8 cellular contexts compared by ENCODE assay signal in the genomic region with DNA sequence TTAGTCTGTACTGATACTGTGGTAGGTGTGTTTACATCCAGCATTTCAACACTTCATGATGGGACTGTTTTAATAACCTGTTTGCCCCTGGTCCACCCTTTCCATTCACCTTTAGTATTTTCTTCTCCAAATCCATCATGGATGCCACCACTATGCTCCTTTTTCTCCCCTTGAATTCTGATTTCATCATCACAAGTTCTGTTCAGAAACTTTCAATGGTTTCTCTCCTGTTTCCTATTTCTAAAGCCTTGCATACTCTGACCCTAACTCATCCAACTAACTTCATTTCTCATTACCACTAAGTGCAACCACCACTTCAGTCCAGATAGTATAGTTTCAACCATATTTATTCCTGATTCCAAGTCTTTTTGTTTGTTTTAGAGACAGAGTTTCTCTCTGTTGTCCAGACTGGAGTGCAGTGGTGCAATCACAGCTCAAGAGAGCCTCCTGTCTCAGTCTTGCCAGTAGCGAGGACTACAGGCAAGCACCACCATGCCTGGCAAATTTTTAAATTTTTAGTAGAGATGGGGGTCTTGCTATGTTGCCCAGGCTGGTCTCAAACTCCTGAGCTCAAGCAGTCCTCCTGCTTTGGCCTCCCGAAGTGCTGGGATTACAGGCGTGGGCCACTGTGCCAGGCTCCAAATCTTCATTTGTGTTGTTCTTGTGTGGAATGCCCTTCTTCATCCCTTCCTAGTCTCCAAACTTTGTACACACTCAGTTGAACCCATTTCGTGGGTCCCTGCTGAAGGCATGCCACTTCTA. TPM values are rescaled to one million over a fixed set of nuclear protein-coding genes. Genes with fewer than 3 reads are reported as not detected.
DNase-seq lines count a peak whose midpoint lies in the region; ATAC-seq and TF ChIP-seq lines count a peak whose summit lies in the region.

No MANE protein-coding gene starts in this region.

- H3K36me3 ChIP-seq in liver (ENCODE audit: control insufficient read depth in 4 of 4, insufficient read depth in 3 of 4, low read depth in 1 of 4, low read length in 3 of 4) (no peaks in the 10 kb centered on the region), ovary (no peaks in the 10 kb centered on the region), sigmoid colon (no peaks in the 10 kb centered on the region)

- H3K27ac ChIP-seq in liver (ENCODE audit: low read depth in 1 of 2, low read length in 2 of 2) (no peak overlapping the region), ovary (peak overlapping the region in 1 of 2 donors; percentile 75), sigmoid colon (no peak overlapping the region)

- TF ChIP-seq POLR2A in ovary (IDR thresholded peaks at IDR 0.05) = no peak
- TF ChIP-seq POLR2A in sigmoid colon (IDR thresholded peaks at IDR 0.05) = no peak

- H3K27me3 ChIP-seq in liver (ENCODE audit: control insufficient read depth in 4 of 4, insufficient read depth in 4 of 4, low read length in 3 of 4) = no peaks in the 10 kb centered on the region
- H3K27me3 ChIP-seq in ovary = no peaks in the 10 kb centered on the region
- no peaks in the 10 kb centered on the region for H3K27me3 ChIP-seq in sigmoid colon

- H3K27me3 Mint-ChIP-seq in stimulated activated naive CD8-positive, alpha-beta T cell treated with anti-CD3 and anti-CD28 coated beads, Interleukin-15, Interleukin-2, amounts not matched to agents 100 ng/mL and 50 ng/mL, for 24 hours = no peaks in the 10 kb centered on the region
- no peaks in the 10 kb centered on the region for H3K27me3 Mint-ChIP-seq in activated naive CD8-positive, alpha-beta T cell treated with anti-CD3 and anti-CD28 coated beads for 36 hours

- peak overlapping the region; percentile 63 to 100 (median 71) for H3K4me3 ChIP-seq in liver (ENCODE audit: low read depth in 1 of 3, low read length in 3 of 3)
- no peak overlapping the region for H3K4me3 ChIP-seq in ovary
- H3K4me3 ChIP-seq in sigmoid colon = peak overlapping the region in 2 of 4 donors; percentile 83 to 88

- TF ChIP-seq EP300 in ovary (IDR thresholded peaks at IDR 0.05) = no peak
- no peak for TF ChIP-seq EP300 in sigmoid colon (IDR thresholded peaks at IDR 0.05)

- no peak for ATAC-seq in stimulated activated naive CD8-positive, alpha-beta T cell treated with anti-CD3 and anti-CD28 coated beads, Interleukin-15, Interleukin-2, amounts not matched to agents 100 U/mL and 50 U/mL, for 24 hours
- ATAC-seq in GM21367 (IDR thresholded peaks at IDR 0.05; ENCODE audit: unreplicated experiment) = no peak
- ATAC-seq in GM21619 (IDR thresholded peaks at IDR 0.05; ENCODE audit: unreplicated experiment) = no peak

- TF ChIP-seq RAD21 in liver (IDR thresholded peaks at IDR 0.05) = no peak

- no peaks in the 10 kb centered on the region for H3K9me3 ChIP-seq in liver (ENCODE audit: control insufficient read depth in 4 of 4, low read length in 3 of 4)
- no peaks in the 10 kb centered on the region for H3K9me3 ChIP-seq in ovary
- no peaks in the 10 kb centered on the region for H3K9me3 ChIP-seq in sigmoid colon

- no peaks in the 10 kb centered on the region for H3K9me3 Mint-ChIP-seq in stimulated activated naive CD8-positive, alpha-beta T cell treated with anti-CD3 and anti-CD28 coated beads, Interleukin-15, Interleukin-2, amounts not matched to agents 100 ng/mL and 50 ng/mL, for 24 hours
- no peaks in the 10 kb centered on the region for H3K9me3 Mint-ChIP-seq in activated naive CD8-positive, alpha-beta T cell treated with anti-CD3 and anti-CD28 coated beads for 36 hours

- no peak for DNase-seq in stimulated activated naive CD8-positive, alpha-beta T cell treated with anti-CD3 and anti-CD28 coated beads, Interleukin-15, Interleukin-2, amounts not matched to agents 100 U/mL and 50 U/mL, for 24 hours
- no peak for DNase-seq in activated naive CD8-positive, alpha-beta T cell treated with anti-CD3 and anti-CD28 coated beads for 36 hours
- DNase-seq in ovary (no peak), sigmoid colon (no peak)

- intact Hi-C loops in ovary (cut with DNase I) = no loop called here
- intact Hi-C loops in sigmoid colon (cut with DNase I) = loop anchor here (2.0 to 10.0 kb wide), 2 partner anchors 35 to 597 kb away; a partner anchor contains a TSS

- peaks cover 44% of the 10 kb centered on the region for H3K4me1 Mint-ChIP-seq in stimulated activated naive CD8-positive, alpha-beta T cell treated with anti-CD3 and anti-CD28 coated beads, Interleukin-15, Interleukin-2, amounts not matched to agents 100 ng/mL and 50 ng/mL, for 24 hours (ENCODE audit: low read depth)
- H3K4me1 Mint-ChIP-seq in activated naive CD8-positive, alpha-beta T cell treated with anti-CD3 and anti-CD28 coated beads for 36 hours = peaks cover 28% of the 10 kb centered on the region

- no peak for TF ChIP-seq CTCF in liver (IDR thresholded peaks at IDR 0.05; ENCODE audit: low read depth, low read length, missing input control)
- TF ChIP-seq CTCF in ovary (IDR thresholded peaks at IDR 0.05) = no peak
- no peak for TF ChIP-seq CTCF in sigmoid colon (IDR thresholded peaks at IDR 0.05)

- H3K4me3 Mint-ChIP-seq in stimulated activated naive CD8-positive, alpha-beta T cell treated with anti-CD3 and anti-CD28 coated beads, Interleukin-15, Interleukin-2, amounts not matched to agents 100 ng/mL and 50 ng/mL, for 24 hours = peak overlapping the region; percentile 98
- H3K4me3 Mint-ChIP-seq in activated naive CD8-positive, alpha-beta T cell treated with anti-CD3 and anti-CD28 coated beads for 36 hours = peak overlapping the region; percentile 98

- H3K36me3 Mint-ChIP-seq in stimulated activated naive CD8-positive, alpha-beta T cell treated with anti-CD3 and anti-CD28 coated beads, Interleukin-15, Interleukin-2, amounts not matched to agents 100 ng/mL and 50 ng/mL, for 24 hours (ENCODE audit: low read depth) = peaks cover 24% of the 10 kb centered on the region
- peaks cover 16% of the 10 kb centered on the region for H3K36me3 Mint-ChIP-seq in activated naive CD8-positive, alpha-beta T cell treated with anti-CD3 and anti-CD28 coated beads for 36 hours

- peak overlapping the region; percentile 96 for H3K27ac Mint-ChIP-seq in stimulated activated naive CD8-positive, alpha-beta T cell treated with anti-CD3 and anti-CD28 coated beads, Interleukin-15, Interleukin-2, amounts not matched to agents 100 ng/mL and 50 ng/mL, for 24 hours
- peak overlapping the region; percentile 96 for H3K27ac Mint-ChIP-seq in activated naive CD8-positive, alpha-beta T cell treated with anti-CD3 and anti-CD28 coated beads for 36 hours

- WGBS in liver = 96% methylated on average over 4 of the region's 4 CpGs
- 95 to 98% (median 97%) methylated on average over 4 of the region's 4 CpGs for WGBS in ovary, 3 donors
- 98 to 99% methylated on average over 4 of the region's 4 CpGs for whole genome bisulfite sequencing in sigmoid colon, 2 donors

- H3K9ac ChIP-seq in liver (ENCODE audit: low read depth in 1 of 2, low read length in 2 of 2) = peak overlapping the region in 1 of 2 donors; percentile 99

- peaks cover 4 to 20% (median 18%) of the 10 kb centered on the region in 4 donors for H3K4me1 ChIP-seq in liver (ENCODE audit: control insufficient read depth in 4 of 4, insufficient read depth in 4 of 4, low read length in 3 of 4)
- H3K4me1 ChIP-seq in ovary (ENCODE audit: insufficient read depth) = no peaks in the 10 kb centered on the region
- peaks cover 0 to 42% (median 27%) of the 10 kb centered on the region in 4 donors for H3K4me1 ChIP-seq in sigmoid colon

TF ChIP-seq in liver, 16 proteins besides CTCF, POLR2A, EP300 and RAD21:
- TF ChIP-seq, protein P1, sequence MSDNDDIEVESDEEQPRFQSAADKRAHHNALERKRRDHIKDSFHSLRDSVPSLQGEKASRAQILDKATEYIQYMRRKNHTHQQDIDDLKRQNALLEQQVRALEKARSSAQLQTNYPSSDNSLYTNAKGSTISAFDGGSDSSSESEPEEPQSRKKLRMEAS (IDR thresholded peaks at IDR 0.05) = no peak
- no peak for TF ChIP-seq HNF4G (IDR thresholded peaks at IDR 0.05)
- no peak for TF ChIP-seq NR2F2 (IDR thresholded peaks at IDR 0.05)
- no peak for TF ChIP-seq GABPA (IDR thresholded peaks at IDR 0.05 in 1 of 2, conservative IDR thresholded peaks at IDR 0.05 in 1 of 2)
- TF ChIP-seq RXRA (IDR thresholded peaks at IDR 0.05) = no peak

RNA-seq across cellular contexts. Expression of a gene that starts 1.2 kb away (rescaled TPM):
- 10 to 100 TPM; 29.1 to 30.6 TPM for total RNA-seq in activated naive CD8-positive, alpha-beta T cell treated with anti-CD3 and anti-CD28 coated beads for 36 hours
- total RNA-seq in liver (10 to 100 TPM; 37.7 to 43.7 TPM), ovary (10 to 100 TPM; 28.4 to 39.0 (median 35.3) TPM), sigmoid colon (10 to 100 TPM; 34.3 to 53.3 (median 48.9) TPM)
- polyA plus RNA-seq in liver (10 to 100 TPM in 1 of 2 donors, 1 to 10 TPM in 1; 5.2 to 14.0 TPM), ovary (10 to 100 TPM in 1 of 2 donors, 1 to 10 TPM in 1; 7.0 to 10.5 TPM), sigmoid colon (10 to 100 TPM in 2 of 3 donors, 1 to 10 TPM in 1; 9.0 to 13.4 (median 12.1) TPM)

RNA-seq across cellular contexts. Expression of a gene that starts 35.2 kb away (rescaled TPM):
- under 1 TPM; 0.06 to 0.08 TPM for total RNA-seq in activated naive CD8-positive, alpha-beta T cell treated with anti-CD3 and anti-CD28 coated beads for 36 hours
- total RNA-seq in liver (10 to 100 TPM; 64.7 to 95.3 TPM), ovary (10 to 100 TPM; 25.0 to 51.1 (median 33.4) TPM), sigmoid colon (10 to 100 TPM; 29.9 to 44.3 (median 38.6) TPM)
- polyA plus RNA-seq in liver (10 to 100 TPM; 13.7 to 20.4 TPM), ovary (10 to 100 TPM; 15.3 to 26.8 TPM), sigmoid colon (10 to 100 TPM; 11.3 to 23.5 (median 12.6) TPM)

Comparison
In these comparisons a context has a peak if more than half of its experiments do, and no peak if none do; other contexts are left out.
1. RNA of a gene that starts 35.2 kb away (total RNA-seq): 64.7 to 95.3 TPM in liver, 29.9 to 44.3 TPM in sigmoid colon and 25.0 to 51.1 TPM in ovary; 0.06 to 0.08 TPM in activated naive CD8-positive, alpha-beta T cell treated with anti-CD3 and anti-CD28 coated beads for 36 hours; every median in the first group is over 10 times any median in the second.